Comparison of ENCODE assay signal across 1 cellular context in the genomic region with DNA sequence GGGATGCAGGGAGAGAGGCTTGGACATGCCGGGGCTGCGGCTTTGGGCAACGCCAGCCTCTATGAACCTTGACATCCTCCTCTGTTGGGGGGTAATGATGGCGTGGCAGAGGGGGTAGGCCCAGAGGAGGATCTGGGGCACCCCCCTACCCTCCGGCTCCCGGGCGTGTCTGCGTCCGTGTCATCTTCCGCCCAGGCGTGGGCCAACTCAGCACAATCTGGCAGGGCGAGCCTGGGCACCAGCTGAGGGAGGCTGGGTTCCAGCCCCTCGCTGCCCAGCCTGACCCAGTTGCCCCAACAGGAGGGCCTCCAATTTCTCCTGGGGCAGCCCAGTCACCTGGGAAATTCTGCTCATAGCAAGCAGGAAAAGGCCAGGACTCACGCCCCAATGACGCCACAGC.
TF ChIP-seq lines count a peak whose summit lies in the region.

No MANE protein-coding gene starts in this region.

TF ChIP-seq in HepG2, 621 proteins besides CTCF, POLR2A, EP300 and RAD21:
- no peak for TF ChIP-seq MEF2D (CRISPR knock-in tag; IDR thresholded peaks at IDR 0.05)
- no peak for TF ChIP-seq CREB1 (IDR thresholded peaks at IDR 0.05)
- TF ChIP-seq CREB1 (CRISPR knock-in tag; IDR thresholded peaks at IDR 0.05), result no peak
- TF ChIP-seq, protein P1, sequence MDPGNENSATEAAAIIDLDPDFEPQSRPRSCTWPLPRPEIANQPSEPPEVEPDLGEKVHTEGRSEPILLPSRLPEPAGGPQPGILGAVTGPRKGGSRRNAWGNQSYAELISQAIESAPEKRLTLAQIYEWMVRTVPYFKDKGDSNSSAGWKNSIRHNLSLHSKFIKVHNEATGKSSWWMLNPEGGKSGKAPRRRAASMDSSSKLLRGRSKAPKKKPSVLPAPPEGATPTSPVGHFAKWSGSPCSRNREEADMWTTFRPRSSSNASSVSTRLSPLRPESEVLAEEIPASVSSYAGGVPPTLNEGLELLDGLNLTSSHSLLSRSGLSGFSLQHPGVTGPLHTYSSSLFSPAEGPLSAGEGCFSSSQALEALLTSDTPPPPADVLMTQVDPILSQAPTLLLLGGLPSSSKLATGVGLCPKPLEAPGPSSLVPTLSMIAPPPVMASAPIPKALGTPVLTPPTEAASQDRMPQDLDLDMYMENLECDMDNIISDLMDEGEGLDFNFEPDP (CRISPR knock-in tag; conservative IDR thresholded peaks at IDR 0.05), result no peak
- TF ChIP-seq ZNF776 (CRISPR knock-in tag; IDR thresholded peaks at IDR 0.05), result 0 out of 2 replicates have a peak, but pooled peaks have one; percentile 10
- TF ChIP-seq RFX3 (CRISPR knock-in tag; IDR thresholded peaks at IDR 0.05), result no peak
- TF ChIP-seq, protein P2, sequence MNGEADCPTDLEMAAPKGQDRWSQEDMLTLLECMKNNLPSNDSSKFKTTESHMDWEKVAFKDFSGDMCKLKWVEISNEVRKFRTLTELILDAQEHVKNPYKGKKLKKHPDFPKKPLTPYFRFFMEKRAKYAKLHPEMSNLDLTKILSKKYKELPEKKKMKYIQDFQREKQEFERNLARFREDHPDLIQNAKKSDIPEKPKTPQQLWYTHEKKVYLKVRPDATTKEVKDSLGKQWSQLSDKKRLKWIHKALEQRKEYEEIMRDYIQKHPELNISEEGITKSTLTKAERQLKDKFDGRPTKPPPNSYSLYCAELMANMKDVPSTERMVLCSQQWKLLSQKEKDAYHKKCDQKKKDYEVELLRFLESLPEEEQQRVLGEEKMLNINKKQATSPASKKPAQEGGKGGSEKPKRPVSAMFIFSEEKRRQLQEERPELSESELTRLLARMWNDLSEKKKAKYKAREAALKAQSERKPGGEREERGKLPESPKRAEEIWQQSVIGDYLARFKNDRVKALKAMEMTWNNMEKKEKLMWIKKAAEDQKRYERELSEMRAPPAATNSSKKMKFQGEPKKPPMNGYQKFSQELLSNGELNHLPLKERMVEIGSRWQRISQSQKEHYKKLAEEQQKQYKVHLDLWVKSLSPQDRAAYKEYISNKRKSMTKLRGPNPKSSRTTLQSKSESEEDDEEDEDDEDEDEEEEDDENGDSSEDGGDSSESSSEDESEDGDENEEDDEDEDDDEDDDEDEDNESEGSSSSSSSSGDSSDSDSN (CRISPR knock-in tag; IDR thresholded peaks at IDR 0.05), result no peak
